In genomic region chr17:8859029-8859803, GRCh38 we compare ENCODE assay signal across 11 cellular contexts. TPM values are rescaled to one million over a fixed set of nuclear protein-coding genes. Genes with fewer than 3 reads are reported as not detected.
DNase-seq lines count a peak whose midpoint lies in the region; TF ChIP-seq lines count a peak whose summit lies in the region.
"Had no signal": no experiment of that assay in that cellular context is flagged by ENCODE, and none has a peak within 500 bp of the region (broad histone marks: within the 10 kb centered on the region; RNA-seq: fewer than 3 reads in every experiment).

No MANE protein-coding gene starts in this region.

- no peaks in the 10 kb centered on the region for H3K27me3 ChIP-seq in dorsolateral prefrontal cortex
- H3K27me3 ChIP-seq: pancreas had no signal

- peak in 1 of 56 donors; percentile 2 for TF ChIP-seq CTCF in dorsolateral prefrontal cortex (IDR thresholded peaks at IDR 0.05 in 54 of 56, conservative IDR thresholded peaks at IDR 0.05 in 2 of 56; ENCODE audit: low read depth in 1 of 56, partially characterized antibody in 56 of 56)

- DNase-seq in activated T-cell treated with anti-CD3 and anti-CD28 coated beads for 48 hours (ENCODE audit: low read depth) (peak; percentile 23), activated T-cell treated with anti-CD3 and anti-CD28 coated beads for 4 hours (no peak), NOMO-1 (lab: John Stamatoyannopoulos, UW; ENCODE audit: unreplicated experiment in 2 of 2) (peak; percentile 83 to 85), dorsolateral prefrontal cortex (peak in 4 of 10 donors; percentile 25 to 69 (median 48)), NCI-H524 (lab: John Stamatoyannopoulos, UW) (no peak), NCI-H128 (lab: John Stamatoyannopoulos, UW; ENCODE audit: unreplicated experiment) (no peak), GM19240 (ENCODE audit: insufficient read length, low spot score) (no peak)
- DNase-seq in stimulated activated CD8-positive, alpha-beta memory T cell treated with anti-CD3 and anti-CD28 coated beads, Interleukin-7, amount 100 ng/mL, for 48 hours (ENCODE audit: extremely low read depth in 1 of 2, low read depth in 1 of 2) = peak; percentile 37 to 50
- DNase-seq: COR-L47, MM.1S, pancreas had no signal

- H3K4me3 ChIP-seq in dorsolateral prefrontal cortex = no peak overlapping the region
- H3K4me3 ChIP-seq: pancreas had no signal

- peak overlapping the region in 30 of 59 donors; percentile 8 to 74 (median 40) for H3K27ac ChIP-seq in dorsolateral prefrontal cortex
- H3K27ac ChIP-seq: pancreas had no signal

- intact Hi-C loops in dorsolateral prefrontal cortex (cut with DNase I) = no loop called here

RNA-seq across cellular contexts. Expression of gene PIK3R6, which starts 8.3 kb away (rescaled TPM):
- 1 to 10 TPM in 30 of 120 experiments, under 1 TPM in 89, not detected in 1; 0.13 to 1.8 (median 0.75) TPM for total RNA-seq in dorsolateral prefrontal cortex

Comparison
In these comparisons a context has a peak if more than half of its experiments do, and no peak if none do; other contexts are left out.
1. DNase-seq: peak in activated T-cell treated with anti-CD3 and anti-CD28 coated beads for 48 hours (single experiment), NOMO-1 (2 of 2) and stimulated activated CD8-positive, alpha-beta memory T cell treated with anti-CD3 and anti-CD28 coated beads, Interleukin-7, amount 100 ng/mL, for 48 hours (2 of 2); none in activated T-cell treated with anti-CD3 and anti-CD28 coated beads for 4 hours (single experiment), NCI-H524 (0 of 2), NCI-H128 (single experiment) and GM19240 (single experiment).